ENCODE assay signal across 8 cellular contexts in genomic region chr4:168859888-168860694, GRCh38.
DNase-seq lines count a peak whose midpoint lies in the region; ATAC-seq and TF ChIP-seq lines count a peak whose summit lies in the region.

No MANE protein-coding gene starts in this region.

- POLR2A ChIA-PET in CD8-positive, alpha-beta memory T cell (lab: Charles Lee), result no interaction called here

- peak overlapping the region; percentile 53 for H3K27ac Mint-ChIP-seq in T-helper 2 cell treated with Interferon-gamma antibody and Interleukin-4, amounts not matched to agents 5 μg/mL and 100 μg/mL, for 36 hours
- H3K27ac Mint-ChIP-seq in CD8-positive, alpha-beta memory T cell, result no peak overlapping the region
- no peak overlapping the region for H3K27ac Mint-ChIP-seq in activated T-cell treated with anti-CD3 and anti-CD28 coated beads, Interleukin-2, amount 50 U/mL, for 24 hours

- DNase-seq in T-helper 2 cell treated with Interferon-gamma antibody and Interleukin-4, amounts not matched to agents 5 μg/mL and 100 μg/mL, for 36 hours (ENCODE audit: low spot score), result no peak
- DNase-seq in psoas muscle (no peak), cerebellum (ENCODE audit: low spot score) (no peak), DMS114 treated with DMSO at 0.1 percent for 48 hours (lab: John Stamatoyannopoulos, UW; ENCODE audit: unreplicated experiment) (no peak)
- DNase-seq in CD8-positive, alpha-beta memory T cell, result no peak
- DNase-seq in activated T-cell treated with anti-CD3 and anti-CD28 coated beads, Interleukin-2, amount 50 U/mL, for 24 hours, result no peak

- peaks cover 15% of the 10 kb centered on the region for H3K9me3 Mint-ChIP-seq in T-helper 2 cell treated with Interferon-gamma antibody and Interleukin-4, amounts not matched to agents 5 μg/mL and 100 μg/mL, for 36 hours
- H3K9me3 Mint-ChIP-seq in CD8-positive, alpha-beta memory T cell, result no peaks in the 10 kb centered on the region
- no peaks in the 10 kb centered on the region for H3K9me3 Mint-ChIP-seq in activated T-cell treated with anti-CD3 and anti-CD28 coated beads, Interleukin-2, amount 50 U/mL, for 24 hours

- H3K4me3 ChIP-seq in psoas muscle, result no peak overlapping the region
- H3K4me3 ChIP-seq in CD8-positive, alpha-beta memory T cell (ENCODE audit: low read length), result no peak overlapping the region

- H3K9me3 ChIP-seq in psoas muscle, result no peaks in the 10 kb centered on the region
- H3K9me3 ChIP-seq in CD8-positive, alpha-beta memory T cell (ENCODE audit: low read length), result no peaks in the 10 kb centered on the region

- TF ChIP-seq CTCF in psoas muscle (IDR thresholded peaks at IDR 0.05), result no peak

- no peak overlapping the region for H3K4me3 Mint-ChIP-seq in T-helper 2 cell treated with Interferon-gamma antibody and Interleukin-4, amounts not matched to agents 5 μg/mL and 100 μg/mL, for 36 hours
- no peak overlapping the region for H3K4me3 Mint-ChIP-seq in CD8-positive, alpha-beta memory T cell
- no peak overlapping the region for H3K4me3 Mint-ChIP-seq in activated T-cell treated with anti-CD3 and anti-CD28 coated beads, Interleukin-2, amount 50 U/mL, for 24 hours

- H3K36me3 Mint-ChIP-seq in T-helper 2 cell treated with Interferon-gamma antibody and Interleukin-4, amounts not matched to agents 5 μg/mL and 100 μg/mL, for 36 hours (ENCODE audit: low read depth), result peaks cover 23% of the 10 kb centered on the region
- peaks cover 0 to 4% (median 3%) of the 10 kb centered on the region in 3 donors for H3K36me3 Mint-ChIP-seq in CD8-positive, alpha-beta memory T cell
- H3K36me3 Mint-ChIP-seq in activated T-cell treated with anti-CD3 and anti-CD28 coated beads, Interleukin-2, amount 50 U/mL, for 24 hours (ENCODE audit: low read depth), result no peaks in the 10 kb centered on the region

- H3K4me1 ChIP-seq in psoas muscle, result peaks cover 19% of the 10 kb centered on the region
- no peaks in the 10 kb centered on the region for H3K4me1 ChIP-seq in CD8-positive, alpha-beta memory T cell (ENCODE audit: insufficient read depth, low read length)

- peaks cover 0 to 3% of the 10 kb centered on the region in 2 donors for H3K36me3 ChIP-seq in psoas muscle (ENCODE audit: insufficient read depth in 1 of 2, low read depth in 1 of 2)
- no peaks in the 10 kb centered on the region for H3K36me3 ChIP-seq in CD8-positive, alpha-beta memory T cell (ENCODE audit: insufficient read depth, low read length)

- no peaks in the 10 kb centered on the region for H3K27me3 ChIP-seq in psoas muscle (ENCODE audit: insufficient read depth in 3 of 3, low read length in 2 of 3)
- H3K27me3 ChIP-seq in CD8-positive, alpha-beta memory T cell (ENCODE audit: insufficient read depth, low read length, poor library complexity, severe bottlenecking), result no peaks in the 10 kb centered on the region

- no peaks in the 10 kb centered on the region for H3K27me3 Mint-ChIP-seq in T-helper 2 cell treated with Interferon-gamma antibody and Interleukin-4, amounts not matched to agents 5 μg/mL and 100 μg/mL, for 36 hours (ENCODE audit: low read depth)
- H3K27me3 Mint-ChIP-seq in CD8-positive, alpha-beta memory T cell, result peaks cover 7 to 26% of the 10 kb centered on the region in 2 donors
- peaks cover 9% of the 10 kb centered on the region for H3K27me3 Mint-ChIP-seq in activated T-cell treated with anti-CD3 and anti-CD28 coated beads, Interleukin-2, amount 50 U/mL, for 24 hours

- peak; percentile 99 for ATAC-seq in GM18870 (IDR thresholded peaks at IDR 0.05; ENCODE audit: unreplicated experiment)
- ATAC-seq in HG02759 (IDR thresholded peaks at IDR 0.05; ENCODE audit: unreplicated experiment), result peak; percentile 96
- no peak for ATAC-seq in psoas muscle

- peak overlapping the region; percentile 25 for H3K27ac ChIP-seq in psoas muscle
- no peak overlapping the region for H3K27ac ChIP-seq in CD8-positive, alpha-beta memory T cell (ENCODE audit: low read depth, low read length)

- H3K4me1 Mint-ChIP-seq in T-helper 2 cell treated with Interferon-gamma antibody and Interleukin-4, amounts not matched to agents 5 μg/mL and 100 μg/mL, for 36 hours (ENCODE audit: low read depth), result peaks cover 58% of the 10 kb centered on the region
- H3K4me1 Mint-ChIP-seq in CD8-positive, alpha-beta memory T cell, result no peaks in the 10 kb centered on the region
- peaks cover 13% of the 10 kb centered on the region for H3K4me1 Mint-ChIP-seq in activated T-cell treated with anti-CD3 and anti-CD28 coated beads, Interleukin-2, amount 50 U/mL, for 24 hours (ENCODE audit: low read depth)

- WGBS in psoas muscle, 3 donors, result 91 to 94% (median 93%) methylated on average over 9 of the region's 9 CpGs

- intact Hi-C loops in psoas muscle (cut with DNase I), result no loop called here

- CTCF ChIA-PET in CD8-positive, alpha-beta memory T cell (lab: Charles Lee), result no interaction called here

Comparison
In these comparisons a context has a peak if more than half of its experiments do, and no peak if none do; other contexts are left out.
1. ATAC-seq: peak in GM18870 (single experiment) and HG02759 (single experiment); none in psoas muscle (0 of 4).